13 cellular contexts compared by ENCODE assay signal in genomic region chr3:19559724-19560442, GRCh38.
DNase-seq lines count a peak whose midpoint lies in the region; ATAC-seq, FAIRE-seq and TF ChIP-seq lines count a peak whose summit lies in the region.
"Had no signal": no experiment of that assay in that cellular context is flagged by ENCODE, and none has a peak within 500 bp of the region (broad histone marks: within the 10 kb centered on the region; RNA-seq: fewer than 3 reads in every experiment).

No MANE protein-coding gene starts in this region.

- no peak overlapping the region for H4K5ac ChIP-seq in H9 (ENCODE audit: insufficient read length, low read depth, low read length)

- no peak overlapping the region for H3K18ac ChIP-seq in H9 (ENCODE audit: insufficient read length, low read depth, low read length)

- H3K4me1 ChIP-seq in H9 (ENCODE audit: insufficient read depth, low read length) (no peaks in the 10 kb centered on the region), vagina (no peaks in the 10 kb centered on the region)

- no peak overlapping the region for H3K4me3 Mint-ChIP-seq in H9
- H3K4me3 Mint-ChIP-seq: activated CD8-positive, alpha-beta T cell treated with anti-CD3 and anti-CD28 coated beads, Interleukin-2, amount 10 ng/mL, durations not matched to agents 7 days and 5 days had no signal

- no peak for TF ChIP-seq CTCF in GM12865 (IDR thresholded peaks at IDR 0.05; ENCODE audit: insufficient read depth, low read depth, low read length, missing control alignments)
- no peak for TF ChIP-seq CTCF in H9 (conservative IDR thresholded peaks at IDR 0.05)
- no peak for TF ChIP-seq CTCF in vagina (IDR thresholded peaks at IDR 0.05)

- peaks cover 0 to 6% of the 10 kb centered on the region in 2 experiments; a peak in 4 of 5 replicates for H3K9me3 Mint-ChIP-seq in H9

- no peak overlapping the region for H2AFZ ChIP-seq in H9 (ENCODE audit: low read length)

- H3K79me2 ChIP-seq in H9 (ENCODE audit: insufficient read depth, low read length) = no peaks in the 10 kb centered on the region

- no peak overlapping the region for H3K27ac Mint-ChIP-seq in H9
- H3K27ac Mint-ChIP-seq: activated CD8-positive, alpha-beta T cell treated with anti-CD3 and anti-CD28 coated beads, Interleukin-2, amount 10 ng/mL, durations not matched to agents 7 days and 5 days had no signal

- H2AK5ac ChIP-seq in H9 (ENCODE audit: insufficient read length, low read length) = no peak overlapping the region

- H3K27me3 ChIP-seq in H9 (ENCODE audit: insufficient read depth, low read length) = no peaks in the 10 kb centered on the region
- H3K27me3 ChIP-seq in vagina = no peaks in the 10 kb centered on the region

- no peak overlapping the region for H4K91ac ChIP-seq in H9 (ENCODE audit: insufficient read length, low read depth, low read length)

- H2BK20ac ChIP-seq in H9 (ENCODE audit: low read depth, low read length, poor library complexity, severe bottlenecking) = no peak overlapping the region

- no peaks in the 10 kb centered on the region for H3K4me1 Mint-ChIP-seq in H9

- FAIRE-seq in frontal cortex (lab: Jason Lieb, UNC) = no peak
- FAIRE-seq: endometrium had no signal

- H2BK5ac ChIP-seq in H9 (ENCODE audit: insufficient read length, low read length) = no peak overlapping the region

- no peak overlapping the region for H4K8ac ChIP-seq in H9 (replicated peaks; ENCODE audit: insufficient read length, low read depth, low read length)

- no peak overlapping the region for H3K4me2 ChIP-seq in H9 (ENCODE audit: insufficient read depth, insufficient read length, low read length)

- H3T11ph ChIP-seq in H9 (ENCODE audit: low read length) = no peak overlapping the region

- H4K20me1 ChIP-seq in H9 (ENCODE audit: control insufficient read depth, insufficient read depth, insufficient read length) = no peaks in the 10 kb centered on the region

- peak; percentile 61 for DNase-seq in GM12865 (ENCODE audit: low read depth)
- no peak for DNase-seq in NCI-H526 (lab: John Stamatoyannopoulos, UW)
- DNase-seq in frontal cortex (ENCODE audit: low spot score in 2 of 2) = no peak
- no peak for DNase-seq in H9
- no peak for DNase-seq in vagina (ENCODE audit: extremely low spot score in 2 of 2)
- DNase-seq: activated CD8-positive, alpha-beta T cell treated with anti-CD3 and anti-CD28 coated beads, Interleukin-2, amount 10 ng/mL, durations not matched to agents 7 days and 5 days; NCI-H510A; SW 1271 had no signal

- no peak overlapping the region for H2BK12ac ChIP-seq in H9 (ENCODE audit: insufficient read length, low read depth, low read length)

- H3K23me2 ChIP-seq in H9 (ENCODE audit: insufficient read length, low read depth, low read length, poor library complexity, severe bottlenecking) = no peaks in the 10 kb centered on the region

- no peak overlapping the region for H3K9ac ChIP-seq in H9 (ENCODE audit: extremely low read depth, insufficient read length, low read length)

- no peak overlapping the region for H3K56ac ChIP-seq in H9 (ENCODE audit: insufficient read length, low read depth, low read length)

- no peak for TF ChIP-seq POLR2A in vagina (IDR thresholded peaks at IDR 0.05)

- H3K4me3 ChIP-seq in GM12865 (ENCODE audit: low read depth, low read length) (peak overlapping the region; percentile 4), vagina (no peak overlapping the region)
- H3K4me3 ChIP-seq: skin epidermis had no signal

- H3K79me1 ChIP-seq in H9 (ENCODE audit: insufficient read depth, low read depth, low read length, poor library complexity, severe bottlenecking) = no peaks in the 10 kb centered on the region

- intact Hi-C loops in vagina (cut with DNase I) = no loop called here

- no peak overlapping the region for H3K23ac ChIP-seq in H9 (ENCODE audit: insufficient read length, low read depth, low read length)

- no peak overlapping the region for H3K27ac ChIP-seq in H9 (ENCODE audit: insufficient read length, low read depth, low read length)
- no peak overlapping the region for H3K27ac ChIP-seq in vagina
- H3K27ac ChIP-seq: skin epidermis had no signal

- ATAC-seq in GM19395 (IDR thresholded peaks at IDR 0.05; ENCODE audit: unreplicated experiment) (peak; percentile 98), HG02852 (IDR thresholded peaks at IDR 0.05; ENCODE audit: unreplicated experiment) (peak; percentile 94), HG03558 (IDR thresholded peaks at IDR 0.05; ENCODE audit: extremely low read depth, unreplicated experiment) (peak; percentile 95)
- ATAC-seq: activated CD8-positive, alpha-beta T cell treated with anti-CD3 and anti-CD28 coated beads, Interleukin-2, amount 10 ng/mL, durations not matched to agents 7 days and 5 days had no signal

- no peaks in the 10 kb centered on the region for H3K36me3 ChIP-seq in vagina

- no peaks in the 10 kb centered on the region; the same call in 1 of the 2 replicates for H3K27me3 Mint-ChIP-seq in H9 (ENCODE audit: low read depth)

- H3K36me3 Mint-ChIP-seq in H9 (ENCODE audit: insufficient read depth in 1 of 3, low read depth in 3 of 3) = peaks cover 0 to 6% (median 0%) of the 10 kb centered on the region in 3 experiments; a peak in 3 of 7 replicates

- H3K14ac ChIP-seq in H9 (ENCODE audit: insufficient read depth, low read length) = no peak overlapping the region

- H3K9me3 ChIP-seq in H9 (ENCODE audit: control insufficient read depth, low read depth, low read length) (no peaks in the 10 kb centered on the region), vagina (no peaks in the 10 kb centered on the region)

- WGBS in H9 (ENCODE audit: extremely low coverage, insufficient read length, low lambda C conversion rate) = no CpG with 5 or more reads among the region's 4 CpGs

- H2BK120ac ChIP-seq in H9 (ENCODE audit: low read depth, low read length, poor library complexity, severe bottlenecking) = no peak overlapping the region

- H2BK15ac ChIP-seq in H9 (ENCODE audit: low read depth, low read length) = no peak overlapping the region

- no peak overlapping the region for H3K4ac ChIP-seq in H9 (ENCODE audit: low read depth, low read length)
